ENCODE assay signal across 8 cellular contexts in the genomic region with DNA sequence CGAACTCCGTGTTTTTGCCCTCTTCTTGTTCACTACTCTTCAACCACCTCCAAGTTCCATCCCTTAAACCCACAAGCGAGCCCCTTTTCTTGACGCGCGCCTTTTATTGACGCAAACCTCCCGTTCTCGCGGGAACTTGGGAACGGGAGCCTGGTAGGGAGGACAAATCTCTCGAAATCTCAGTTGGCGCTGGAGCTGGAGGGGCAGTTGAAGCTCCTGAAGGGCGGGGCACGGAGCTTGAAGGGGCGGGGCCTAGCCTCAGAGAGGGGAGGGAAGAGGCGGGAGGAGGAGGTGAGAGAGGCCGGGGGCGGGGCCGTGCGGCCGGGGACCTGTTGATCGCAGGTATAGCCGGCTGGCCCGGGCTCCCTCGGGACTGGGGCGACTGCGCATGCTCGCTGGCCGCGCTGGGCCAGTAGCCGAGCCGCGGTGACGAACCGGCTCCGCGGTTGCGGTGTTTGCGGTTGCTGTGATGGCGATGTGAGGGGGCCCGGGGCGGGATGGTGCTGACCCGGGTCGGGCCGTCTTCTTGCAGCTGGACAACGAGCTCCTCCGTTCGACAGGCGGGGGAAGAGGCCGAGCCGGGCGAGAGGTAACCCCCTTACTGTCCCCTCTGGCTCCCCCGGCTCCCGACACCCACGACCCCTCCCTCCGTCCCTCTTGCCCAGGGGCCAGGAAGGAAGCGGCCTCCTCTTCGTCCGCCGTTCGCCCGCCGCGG. TPM values are rescaled to one million over a fixed set of nuclear protein-coding genes. Genes with fewer than 3 reads are reported as not detected.
A peak's percentile ranks its signal among the peaks of the same experiment; 100 is the strongest.
DNase-seq lines count a peak whose midpoint lies in the region; ATAC-seq, FAIRE-seq and TF ChIP-seq lines count a peak whose summit lies in the region.

Gene FAM135A, plus strand, starts transcription at position 395 of the 715 bp plus-strand sequence. CDS start 14,835 bp downstream, outside the sequence.

- peak within 1 kb of the TSS; percentile 90 for H3K4me3 ChIP-seq in AG10803 (ENCODE audit: low read length)

- peak; percentile 66 for FAIRE-seq in colon (lab: Jason Lieb, UNC)

- ATAC-seq in GM19043 (IDR thresholded peaks at IDR 0.05; ENCODE audit: low read depth, unreplicated experiment) (peak; percentile 80), HG03378 (IDR thresholded peaks at IDR 0.05; ENCODE audit: unreplicated experiment) (peak; percentile 86)

- DNase-seq in AG10803 (ENCODE audit: low read depth) = peak; percentile 96
- DNase-seq in NCI-H460 (ENCODE audit: extremely low read depth, low read depth) = peak; percentile 98
- DNase-seq in activated CD4-positive, alpha-beta T cell treated with anti-CD3 and anti-CD28 coated beads for 4 hours = peak; percentile 94 to 95
- peak; percentile 99 for DNase-seq in kidney tubule cell (ENCODE audit: low spot score)
- DNase-seq in stimulated activated CD4-positive, alpha-beta T cell treated with anti-CD3 and anti-CD28 coated beads, Interleukin-1b, Interleukin-23, amount 100 ng/mL, for 24 hours (ENCODE audit: low read depth in 4 of 4, low spot score in 1 of 4) = peak; percentile 86 to 95 (median 88)

- no peak for TF ChIP-seq CTCF in AG10803 (conservative IDR thresholded peaks at IDR 0.05; ENCODE audit: low read length)

RNA-seq across cellular contexts. Expression of gene FAM135A, which starts in this region (rescaled TPM):
- 23.6 and 30.2 TPM in 2 replicates for total RNA-seq in NCI-H460 (2014; rRNA removed; shearing (Covaris generic))
- 25.9 and 28.1 TPM in 2 replicates for polyA plus RNA-seq in NCI-H460 (2014; cell fraction: nucleus; rRNA removed)

Comparison
In these comparisons a context has a peak if more than half of its experiments do, and no peak if none do; other contexts are left out.
1. Peak in every context shown above with its lines: DNase-seq, ATAC-seq and H3K4me3 ChIP-seq.